ENCODE assay signal across 2 cellular contexts in genomic region chr4:113761682-113762060, GRCh38.
TF ChIP-seq lines count a peak whose summit lies in the region.

TSS of gene CAMK2D (minus strand) at chr4:113761738. CDS start at chr4:113761068, 670 bp downstream.

TF ChIP-seq in IMR-90, 13 proteins besides CTCF, POLR2A, EP300 and RAD21 (continued from another document):
- TF ChIP-seq ELK1 (IDR thresholded peaks at IDR 0.05; ENCODE audit: borderline replicate concordance, low read depth, low read length) (no peak), SMC3 (IDR thresholded peaks at IDR 0.05; ENCODE audit: low read depth, low read length) (peak; percentile 29)
TF ChIP-seq in IMR-90: peak in this region for 2.

TF ChIP-seq in PFSK-1, 5 proteins besides CTCF, POLR2A, EP300 and RAD21 (continued from another document):
- TF ChIP-seq REST (IDR thresholded peaks at IDR 0.05; ENCODE audit: insufficient read depth in 1 of 2, low read depth in 2 of 2, low read length in 2 of 2) = 0 out of 4 replicates have a peak, but pooled peaks of 1 of the 2 experiments have one; percentile 39
- peak; percentile 66 for TF ChIP-seq FOXP2 (optimal IDR thresholded peaks at IDR 0.05; ENCODE audit: borderline replicate concordance, extremely low read depth, extremely low read length, insufficient read depth)
